Comparison of ENCODE assay signal across 8 cellular contexts in genomic region chr16:31700530-31701388, GRCh38.
DNase-seq lines count a peak whose midpoint lies in the region; ATAC-seq and TF ChIP-seq lines count a peak whose summit lies in the region.

No MANE protein-coding gene starts in this region.

- H3K9me3 ChIP-seq in MG63 (no peaks in the 10 kb centered on the region), mononuclear cell (ENCODE audit: low read depth, low read length) (no peaks in the 10 kb centered on the region)
- H3K9me3 ChIP-seq in effector memory CD4-positive, alpha-beta T cell (ENCODE audit: control insufficient read depth, low read length) = no peaks in the 10 kb centered on the region

- H3K4me1 ChIP-seq in effector memory CD4-positive, alpha-beta T cell (ENCODE audit: control insufficient read depth, insufficient read depth, low read length, poor library complexity, severe bottlenecking) = peaks cover 32% of the 10 kb centered on the region
- H3K4me1 ChIP-seq in mononuclear cell (ENCODE audit: insufficient read depth, low read length) = peaks cover 26% of the 10 kb centered on the region

- peaks cover 40% of the 10 kb centered on the region for H3K36me3 Mint-ChIP-seq in activated CD8-positive, alpha-beta T cell treated with anti-CD3 and anti-CD28 coated beads for 36 hours (ENCODE audit: low read depth)

- H3K27me3 ChIP-seq in MG63 (no peaks in the 10 kb centered on the region), mononuclear cell (ENCODE audit: insufficient read depth, low read length) (peaks cover 6% of the 10 kb centered on the region)
- no peaks in the 10 kb centered on the region for H3K27me3 ChIP-seq in effector memory CD4-positive, alpha-beta T cell (replicated peaks; ENCODE audit: control insufficient read depth, insufficient read depth, low read length, poor library complexity, severe bottlenecking)

- no peaks in the 10 kb centered on the region for H3K27me3 Mint-ChIP-seq in activated CD8-positive, alpha-beta T cell treated with anti-CD3 and anti-CD28 coated beads for 36 hours

- H3K4me3 Mint-ChIP-seq in activated CD8-positive, alpha-beta T cell treated with anti-CD3 and anti-CD28 coated beads for 36 hours = peak overlapping the region; percentile 91

- POLR2A ChIA-PET in activated CD8-positive, alpha-beta T cell treated with anti-CD3 and anti-CD28 coated beads for 36 hours (lab: Charles Lee) = interaction anchor here (1.4 to 8.0 kb wide), 3 partner anchors 11 to 242 kb away, joined by 7 to 151 read pairs (median 13); partner anchors contain the start of genes ARMC5 and ZNF267

- TF ChIP-seq CTCF in GM13976 (IDR thresholded peaks at IDR 0.05; ENCODE audit: borderline replicate concordance, control extremely low read depth, extremely low read depth, insufficient read depth, missing control alignments) = peak; percentile 17
- TF ChIP-seq CTCF in activated CD8-positive, alpha-beta T cell treated with anti-CD3 and anti-CD28 coated beads for 36 hours (IDR thresholded peaks at IDR 0.05) = no peak

- H3K27ac ChIP-seq in effector memory CD4-positive, alpha-beta T cell (ENCODE audit: insufficient read depth, low read length, poor library complexity, severe bottlenecking) = peak overlapping the region; percentile 93

- in situ Hi-C loops in GM13976 (cut with MboI; ENCODE audit: low sequenced_read_pairs, unreplicated experiment) = loop anchor here (25.0 kb wide), 1 partner anchor 188 kb away; the partner anchor contains the start of gene RUSF1

- peaks cover 1% of the 10 kb centered on the region for H3K9me3 Mint-ChIP-seq in activated CD8-positive, alpha-beta T cell treated with anti-CD3 and anti-CD28 coated beads for 36 hours

- peaks cover 5% of the 10 kb centered on the region; the same call in 1 of the 2 replicates for H3K36me3 ChIP-seq in MG63
- peaks cover 30% of the 10 kb centered on the region for H3K36me3 ChIP-seq in effector memory CD4-positive, alpha-beta T cell (ENCODE audit: control insufficient read depth, insufficient read depth, low read length)

- peak; percentile 90 for ATAC-seq in activated CD8-positive, alpha-beta T cell treated with anti-CD3 and anti-CD28 coated beads for 36 hours

- intact Hi-C loops in activated CD8-positive, alpha-beta T cell treated with anti-CD3 and anti-CD28 coated beads for 36 hours (cut with micrococcal nuclease) = loop anchor here (5.0 kb wide), 1 partner anchor 172 kb away; the partner anchor contains the start of gene ZNF267

- peaks cover 25% of the 10 kb centered on the region for H3K4me1 Mint-ChIP-seq in activated CD8-positive, alpha-beta T cell treated with anti-CD3 and anti-CD28 coated beads for 36 hours (ENCODE audit: low read depth)

- peak overlapping the region; percentile 97 for H3K27ac Mint-ChIP-seq in activated CD8-positive, alpha-beta T cell treated with anti-CD3 and anti-CD28 coated beads for 36 hours

- DNase-seq in GM13976 (ENCODE audit: low spot score) (peak; percentile 53), H4 (ENCODE audit: low spot score) (peak; percentile 49), MG63 (no peak), NCI-H345 (lab: John Stamatoyannopoulos, UW) (no peak)
- peak; percentile 97 for DNase-seq in activated CD8-positive, alpha-beta T cell treated with anti-CD3 and anti-CD28 coated beads for 36 hours
- DNase-seq in effector memory CD4-positive, alpha-beta T cell = peak; percentile 75 to 78 (median 76)
- peak; percentile 64 to 79 for DNase-seq in stimulated activated CD8-positive, alpha-beta memory T cell treated with anti-CD3 and anti-CD28 coated beads, Interleukin-4, amount 100 ng/mL, for 1 hour (ENCODE audit: low read depth in 2 of 2, low spot score in 1 of 2)

- CTCF ChIA-PET in activated CD8-positive, alpha-beta T cell treated with anti-CD3 and anti-CD28 coated beads for 36 hours (lab: Charles Lee) = interaction anchor here (1.2 to 1.3 kb wide), 2 partner anchors 240 to 245 kb away, joined by 6 read pairs; no protein-coding TSS in a partner anchor

- peak overlapping the region; percentile 72 for H3K4me3 ChIP-seq in MG63
- H3K4me3 ChIP-seq in effector memory CD4-positive, alpha-beta T cell (ENCODE audit: insufficient read depth, low read depth, low read length, poor library complexity, severe bottlenecking) = peak overlapping the region; percentile 75
- peak overlapping the region; percentile 68 for H3K4me3 ChIP-seq in mononuclear cell (ENCODE audit: low read length)

Comparison
In these comparisons a context has a peak if more than half of its experiments do, and no peak if none do; other contexts are left out.
1. DNase-seq: peak in GM13976 (single experiment), H4 (single experiment), activated CD8-positive, alpha-beta T cell treated with anti-CD3 and anti-CD28 coated beads for 36 hours (single experiment), effector memory CD4-positive, alpha-beta T cell (3 of 3) and stimulated activated CD8-positive, alpha-beta memory T cell treated with anti-CD3 and anti-CD28 coated beads, Interleukin-4, amount 100 ng/mL, for 1 hour (2 of 2); none in MG63 (single experiment) and NCI-H345 (single experiment).
2. Peak in every context shown above with its lines, with median percentiles within 50 percentile points of each other: H3K4me3 ChIP-seq.